In genomic region chr17:76546556-76547182, GRCh38 we compare ENCODE assay signal across 1 cellular context.
TF ChIP-seq lines count a peak whose summit lies in the region.

No MANE protein-coding gene starts in this region.

TF ChIP-seq in HEK293, 187 proteins besides CTCF, POLR2A, EP300 and RAD21 (continued from another document):
- TF ChIP-seq ZNF513 (tag by site-specific recombination; IDR thresholded peaks at IDR 0.05), result no peak
- no peak for TF ChIP-seq PRDM10 (tag by site-specific recombination; IDR thresholded peaks at IDR 0.05)
- TF ChIP-seq ZNF341 (tag by site-specific recombination; IDR thresholded peaks at IDR 0.05; ENCODE audit: low read depth), result no peak
